ENCODE assay signal across 1 cellular context in genomic region chr1:20641986-20642385, GRCh38.
TF ChIP-seq lines count a peak whose summit lies in the region.

No MANE protein-coding gene starts in this region.

TF ChIP-seq in H1, 55 proteins besides CTCF, POLR2A, EP300 and RAD21:
- TF ChIP-seq POU5F1 (IDR thresholded peaks at IDR 0.05; ENCODE audit: low read depth, low read length) (peak; percentile 18; the same call in 1 of the 2 replicates), ATF2 (IDR thresholded peaks at IDR 0.05; ENCODE audit: low read length) (no peak)
